ENCODE assay signal across 12 cellular contexts in genomic region chr12:75976913-75977312, GRCh38. TPM values are rescaled to one million over a fixed set of nuclear protein-coding genes. Genes with fewer than 3 reads are reported as not detected.
DNase-seq lines count a peak whose midpoint lies in the region; ATAC-seq and TF ChIP-seq lines count a peak whose summit lies in the region.
"Had no signal": no experiment of that assay in that cellular context is flagged by ENCODE, and none has a peak within 500 bp of the region (broad histone marks: within the 10 kb centered on the region; RNA-seq: fewer than 3 reads in every experiment).

No MANE protein-coding gene starts in this region.

- no peak overlapping the region for H3K4me3 Mint-ChIP-seq in activated CD4-positive, alpha-beta T cell treated with anti-CD3 and anti-CD28 coated beads for 36 hours
- H3K4me3 Mint-ChIP-seq in stimulated activated memory B cell treated with anti-CD40 and anti-IgM and Interleukin-4, amounts not matched to agents 10 μg/mL and 1 μg/mL and 100 μg/mL, for 72 hours: no peak overlapping the region
- H3K4me3 Mint-ChIP-seq: activated B cell treated with CpG ODN at 0.5 μM for 24 hours had no signal

- intact Hi-C loops in activated CD4-positive, alpha-beta T cell treated with anti-CD3 and anti-CD28 coated beads for 36 hours (cut with DNase I, micrococcal nuclease): loop anchor here in 1 of 2 experiments (5.0 kb wide), 1 partner anchor 335 kb away; no protein-coding TSS in a partner anchor

- TF ChIP-seq CTCF in Peyer's patch (IDR thresholded peaks at IDR 0.05) (no peak), fibroblast of lung (conservative IDR thresholded peaks at IDR 0.05 in 1 of 2, IDR thresholded peaks at IDR 0.05 in 1 of 2; ENCODE audit: low read depth in 1 of 2, low read length in 2 of 2) (no peak)

- no peak overlapping the region for H3K9ac ChIP-seq in fibroblast of lung (ENCODE audit: insufficient read depth, low read length)

- H3K9me3 Mint-ChIP-seq in activated CD4-positive, alpha-beta T cell treated with anti-CD3 and anti-CD28 coated beads for 36 hours (ENCODE audit: low read depth): peaks cover 11% of the 10 kb centered on the region
- no peaks in the 10 kb centered on the region for H3K9me3 Mint-ChIP-seq in stimulated activated memory B cell treated with anti-CD40 and anti-IgM and Interleukin-4, amounts not matched to agents 10 μg/mL and 1 μg/mL and 100 μg/mL, for 72 hours
- H3K9me3 Mint-ChIP-seq: activated B cell treated with CpG ODN at 0.5 μM for 24 hours had no signal

- no peaks in the 10 kb centered on the region for H3K27me3 ChIP-seq in Peyer's patch
- H3K27me3 ChIP-seq in fibroblast of lung (ENCODE audit: control insufficient read depth, insufficient read depth, low read length): no peaks in the 10 kb centered on the region
- H3K27me3 ChIP-seq: dorsolateral prefrontal cortex had no signal

- H3K4me3 ChIP-seq in Peyer's patch: no peak overlapping the region
- no peak overlapping the region for H3K4me3 ChIP-seq in fibroblast of lung (replicated peaks in 1 of 4; ENCODE audit: control extremely low read depth in 1 of 4, insufficient read depth in 1 of 4, low read depth in 3 of 4, low read length in 4 of 4)
- H3K4me3 ChIP-seq: dorsolateral prefrontal cortex had no signal

- TF ChIP-seq POLR2A in Peyer's patch (IDR thresholded peaks at IDR 0.05): no peak

- H3K27ac ChIP-seq in Peyer's patch (peak overlapping the region in 3 of 4 donors; percentile 46 to 70 (median 60)), fibroblast of lung (ENCODE audit: insufficient read depth, low read length) (peak overlapping the region; percentile 98)

- H3K4me2 ChIP-seq in fibroblast of lung (ENCODE audit: extremely low read depth, insufficient read depth, low read length): no peak overlapping the region

- H3K27ac Mint-ChIP-seq in activated CD4-positive, alpha-beta T cell treated with anti-CD3 and anti-CD28 coated beads for 36 hours: peak overlapping the region; percentile 100
- peak overlapping the region; percentile 81 for H3K27ac Mint-ChIP-seq in stimulated activated memory B cell treated with anti-CD40 and anti-IgM and Interleukin-4, amounts not matched to agents 10 μg/mL and 1 μg/mL and 100 μg/mL, for 72 hours

- no peaks in the 10 kb centered on the region for H4K20me1 ChIP-seq in fibroblast of lung (ENCODE audit: control insufficient read depth, extremely low read depth, insufficient read depth, low read length)

- no peaks in the 10 kb centered on the region for H3K9me3 ChIP-seq in Peyer's patch
- H3K9me3 ChIP-seq in fibroblast of lung (ENCODE audit: control insufficient read depth, insufficient read depth, low read depth, low read length): no peaks in the 10 kb centered on the region

- H3K36me3 Mint-ChIP-seq in activated CD4-positive, alpha-beta T cell treated with anti-CD3 and anti-CD28 coated beads for 36 hours (ENCODE audit: low read depth): peaks cover 4% of the 10 kb centered on the region
- H3K36me3 Mint-ChIP-seq in stimulated activated memory B cell treated with anti-CD40 and anti-IgM and Interleukin-4, amounts not matched to agents 10 μg/mL and 1 μg/mL and 100 μg/mL, for 72 hours: no peaks in the 10 kb centered on the region

- peaks cover 0 to 19% (median 10%) of the 10 kb centered on the region in 4 donors for H3K4me1 ChIP-seq in Peyer's patch
- peaks cover 32% of the 10 kb centered on the region for H3K4me1 ChIP-seq in fibroblast of lung (ENCODE audit: control insufficient read depth, extremely low read depth, insufficient read depth, low read length)

- peaks cover 64% of the 10 kb centered on the region for H3K4me1 Mint-ChIP-seq in activated CD4-positive, alpha-beta T cell treated with anti-CD3 and anti-CD28 coated beads for 36 hours
- peaks cover 33% of the 10 kb centered on the region for H3K4me1 Mint-ChIP-seq in stimulated activated memory B cell treated with anti-CD40 and anti-IgM and Interleukin-4, amounts not matched to agents 10 μg/mL and 1 μg/mL and 100 μg/mL, for 72 hours

- CTCF ChIA-PET in activated CD4-positive, alpha-beta T cell treated with anti-CD3 and anti-CD28 coated beads for 36 hours (lab: Charles Lee): interaction anchor here (1.6 kb wide), 1 partner anchor 16 kb away, joined by 4 read pairs; no protein-coding TSS in a partner anchor

- H3K36me3 ChIP-seq in Peyer's patch (no peaks in the 10 kb centered on the region), fibroblast of lung (ENCODE audit: control insufficient read depth, insufficient read depth, low read length) (no peaks in the 10 kb centered on the region)

- ATAC-seq in activated CD4-positive, alpha-beta T cell treated with anti-CD3 and anti-CD28 coated beads for 36 hours: no peak
- ATAC-seq in stimulated activated memory B cell treated with anti-CD40 and anti-IgM and Interleukin-4, amounts not matched to agents 10 μg/mL and 1 μg/mL and 100 μg/mL, for 72 hours: no peak
- no peak for ATAC-seq in HG03039 (IDR thresholded peaks at IDR 0.05; ENCODE audit: unreplicated experiment)
- ATAC-seq in GM19023 (IDR thresholded peaks at IDR 0.05; ENCODE audit: unreplicated experiment): no peak

- H3K79me2 ChIP-seq in fibroblast of lung (ENCODE audit: control insufficient read depth, insufficient read depth, low read length): no peaks in the 10 kb centered on the region

- no peaks in the 10 kb centered on the region for H3K27me3 Mint-ChIP-seq in activated CD4-positive, alpha-beta T cell treated with anti-CD3 and anti-CD28 coated beads for 36 hours
- H3K27me3 Mint-ChIP-seq in stimulated activated memory B cell treated with anti-CD40 and anti-IgM and Interleukin-4, amounts not matched to agents 10 μg/mL and 1 μg/mL and 100 μg/mL, for 72 hours: no peaks in the 10 kb centered on the region
- H3K27me3 Mint-ChIP-seq: activated B cell treated with CpG ODN at 0.5 μM for 24 hours had no signal

- POLR2A ChIA-PET in activated CD4-positive, alpha-beta T cell treated with anti-CD3 and anti-CD28 coated beads for 36 hours (lab: Charles Lee): no interaction called here

- no peak overlapping the region for H2AFZ ChIP-seq in fibroblast of lung (ENCODE audit: low read length)

- no peak for DNase-seq in activated CD4-positive, alpha-beta T cell treated with anti-CD3 and anti-CD28 coated beads for 36 hours
- no peak for DNase-seq in activated CD4-positive, alpha-beta T cell treated with anti-CD3 and anti-CD28 coated beads, Interleukin-2, amount 50 U/mL, for 4 hours
- no peak for DNase-seq in Peyer's patch
- no peak for DNase-seq in fibroblast of lung (ENCODE audit: low read depth in 2 of 2)
- DNase-seq in DMS53 (lab: John Stamatoyannopoulos, UW): no peak
- DNase-seq: activated B cell treated with CpG ODN at 0.5 μM for 24 hours, dorsolateral prefrontal cortex, head of caudate nucleus, NCI-H345 had no signal

RNA-seq across cellular contexts. Expression of gene PHLDA1, which starts 54.7 kb away (rescaled TPM):
- total RNA-seq in activated CD4-positive, alpha-beta T cell treated with anti-CD3 and anti-CD28 coated beads for 36 hours: 10 to 100 TPM; 12.3 to 14.3 TPM
- total RNA-seq in Peyer's patch (10 to 100 TPM in 1 of 4 donors, 1 to 10 TPM in 3; 4.6 to 25.6 (median 6.0) TPM), fibroblast of lung (127 and 252 TPM in 2 replicates)
- 48.1 and 125 TPM in 2 replicates for polyA plus RNA-seq in fibroblast of lung
- polyA plus RNA-seq in fibroblast of lung (2012): 50.4 and 127 TPM in 2 replicates
- polyA minus RNA-seq in fibroblast of lung (ENCODE audit: low replicate concordance): 22.8 and 76.1 TPM in 2 replicates
